ENCODE assay signal across 8 cellular contexts in genomic region chr2:74587664-74588277, GRCh38. TPM values are rescaled to one million over a fixed set of nuclear protein-coding genes. Genes with fewer than 3 reads are reported as not detected.
DNase-seq lines count a peak whose midpoint lies in the region; ATAC-seq lines count a peak whose summit lies in the region.

No MANE protein-coding gene starts in this region.

- ATAC-seq in HG03095 (IDR thresholded peaks at IDR 0.05; ENCODE audit: unreplicated experiment): peak; percentile 42

- DNase-seq in NK-92 treated with Interleukin-12 subunit alpha and Interleukin-12 subunit beta, amount 100 ng/mL, for 24 hours (lab: John Stamatoyannopoulos, UW): peak; percentile 32
- DNase-seq in NK-92 (lab: John Stamatoyannopoulos, UW; ENCODE audit: unreplicated experiment) (no peak), NCI-H226 (peak; percentile 46), cerebellum (ENCODE audit: low spot score) (peak; percentile 67), kidney tubule cell (ENCODE audit: low spot score) (peak; percentile 72)
- peak in 3 of 4 experiments; percentile 5 to 11 (median 8) for DNase-seq in activated CD4-positive, CD25-positive, alpha-beta regulatory T cell (lab: John Stamatoyannopoulos, UW)
- peak; percentile 39 to 50 for DNase-seq in stimulated activated CD4-positive, alpha-beta T cell treated with anti-CD3 and anti-CD28 coated beads, Interleukin-4, amount 100 ng/mL, for 4 hours

RNA-seq across cellular contexts. Expression of gene DOK1, which starts 33.3 kb away (rescaled TPM):
- 2.4 TPM for total RNA-seq in cerebellum

RNA-seq across cellular contexts. Expression of gene LOXL3, which starts 34.0 kb away (rescaled TPM):
- total RNA-seq in cerebellum: 7.0 TPM

RNA-seq across cellular contexts. Expression of gene HTRA2, which starts 58.0 kb away (rescaled TPM):
- total RNA-seq in cerebellum: 26.2 TPM

RNA-seq across cellular contexts. Expression of gene AUP1, which starts 58.3 kb away (rescaled TPM):
- total RNA-seq in cerebellum: 35.0 TPM
